In genomic region chr12:29991924-29992323, GRCh38 we compare ENCODE assay signal across 25 cellular contexts.
"Had no signal": no experiment of that assay in that cellular context is flagged by ENCODE, and none has a peak within 500 bp of the region (broad histone marks: within the 10 kb centered on the region; RNA-seq: fewer than 3 reads in every experiment).

No MANE protein-coding gene starts in this region.

- H3K36me3 ChIP-seq: brain microvascular endothelial cell, cardiac muscle cell had no signal

- H3K27ac Mint-ChIP-seq: activated naive CD4-positive, alpha-beta T cell treated with anti-CD3 and anti-CD28 coated beads, Interleukin-2, amount 50 U/mL, for 72 hours; WTC11 had no signal

- H3K36me3 Mint-ChIP-seq: activated naive CD4-positive, alpha-beta T cell treated with anti-CD3 and anti-CD28 coated beads, Interleukin-2, amount 50 U/mL, for 72 hours had no signal

- H3K27ac ChIP-seq: brain microvascular endothelial cell, cardiac muscle cell had no signal

- H3K4me3 Mint-ChIP-seq: activated T-cell treated with anti-CD3 and anti-CD28 coated beads, Interleukin-2, amount 50 U/mL, for 4 hours; WTC11 had no signal

- H3K4me3 ChIP-seq: cardiac muscle cell had no signal

- ATAC-seq: activated naive CD4-positive, alpha-beta T cell treated with anti-CD3 and anti-CD28 coated beads, Interleukin-2, amount 50 U/mL, for 72 hours; activated T-cell treated with anti-CD3 and anti-CD28 coated beads, Interleukin-2, amount 50 U/mL, for 4 hours; Panc1; Right ventricle myocardium inferior; WTC11 had no signal

- H3K9me2 ChIP-seq: SK-N-SH had no signal

- H3K9ac ChIP-seq: SK-N-SH had no signal

- H3K4me2 ChIP-seq: SK-N-SH had no signal

- DNase-seq: activated CD4-positive, alpha-beta T cell treated with anti-CD3 and anti-CD28 coated beads for 48 hours; activated CD4-positive, alpha-beta T cell treated with anti-CD3 and anti-CD28 coated beads, Interleukin-2, amount 50 U/mL, for 4 hours; activated CD4-positive, CD25-positive, alpha-beta regulatory T cell treated with anti-CD3 and anti-CD28 coated beads, Interleukin-2, amount 50 U/mL, for 72 hours; activated CD8-positive, alpha-beta memory T cell treated with anti-CD3 and anti-CD28 coated beads for 24 hours; activated effector memory CD4-positive, alpha-beta T cell treated with anti-CD3 and anti-CD28 coated beads, Interleukin-2, amount 50 U/mL, for 16 hours; activated naive CD4-positive, alpha-beta T cell treated with Interleukin-2 at 50 U/mL for 16 hours; activated T-cell treated with anti-CD3 and anti-CD28 coated beads, Interleukin-2, amount 50 U/mL, for 4 hours; amygdala; brain microvascular endothelial cell; KG1; NCI-H1092; NCI-H1417; NCI-H1930; NCI-H2171; NCI-H2227 treated with DMSO at 0.1 percent for 48 hours; NCI-H446 treated with DMSO at 0.1 percent for 48 hours; NCI-H748 treated with DMSO at 0.1 percent for 48 hours; RPMI8226; SK-N-SH; T-helper 1 cell had no signal

- H3K4me1 Mint-ChIP-seq: WTC11 had no signal

- H3K9me3 ChIP-seq: SK-N-SH had no signal

- H3K27me3 ChIP-seq: brain microvascular endothelial cell, cardiac muscle cell had no signal
